In genomic region chr2:168450171-168450570, GRCh38 we compare ENCODE assay signal across 22 cellular contexts.
"Had no signal": no experiment of that assay in that cellular context is flagged by ENCODE, and none has a peak within 500 bp of the region (broad histone marks: within the 10 kb centered on the region; RNA-seq: fewer than 3 reads in every experiment).

No MANE protein-coding gene starts in this region.

- H3K36me3 ChIP-seq: adrenal gland, gastrocnemius medialis, prostate gland, right atrium auricular region, transverse colon, WERI-Rb-1 had no signal

- ATAC-seq: activated CD8-positive, alpha-beta memory T cell treated with anti-CD3 and anti-CD28 coated beads, Interleukin-2, amount 10 ng/mL, durations not matched to agents 7 days and 5 days; esophagus mucosa; gastrocnemius medialis; left lobe of liver had no signal

- H3K27ac ChIP-seq: adrenal gland, gastrocnemius medialis, prostate gland, right atrium auricular region, transverse colon, WERI-Rb-1 had no signal

- H3K4me1 Mint-ChIP-seq: activated CD8-positive, alpha-beta memory T cell treated with anti-CD3 and anti-CD28 coated beads, Interleukin-2, amount 10 ng/mL, durations not matched to agents 7 days and 5 days; neural crest cell had no signal

- H3K27me3 ChIP-seq: adrenal gland, gastrocnemius medialis, right atrium auricular region, transverse colon had no signal

- H3K4me3 Mint-ChIP-seq: activated CD8-positive, alpha-beta memory T cell treated with anti-CD3 and anti-CD28 coated beads, Interleukin-2, amount 10 ng/mL, durations not matched to agents 7 days and 5 days; neural crest cell had no signal

- H3K4me3 ChIP-seq: adrenal gland, gastrocnemius medialis, lung, prostate gland, right atrium auricular region, transverse colon had no signal

- H3K4me1 ChIP-seq: adrenal gland, gastrocnemius medialis, prostate gland, right atrium auricular region had no signal

- H3K27ac Mint-ChIP-seq: activated CD8-positive, alpha-beta memory T cell treated with anti-CD3 and anti-CD28 coated beads, Interleukin-2, amount 10 ng/mL, durations not matched to agents 7 days and 5 days had no signal

- DNase-seq: activated CD4-positive, alpha-beta T cell treated with anti-CD3 and anti-CD28 coated beads for 1 hour; activated CD4-positive, alpha-beta T cell treated with anti-CD3 and anti-CD28 coated beads, Interleukin-2, amount 50 U/mL, for 48 hours; activated CD8-positive, alpha-beta memory T cell treated with anti-CD3 and anti-CD28 coated beads, Interleukin-2, amount 10 ng/mL, durations not matched to agents 7 days and 5 days; activated naive CD4-positive, alpha-beta T cell; adrenal gland; cerebellar nuclear complex; cortex of kidney; gastrocnemius medialis; head of caudate nucleus; kidney; midbrain; stimulated activated CD4-positive, alpha-beta T cell treated with anti-CD3 and anti-CD28 coated beads, Interleukin-2, amount 100 ng/mL, for 24 hours; stimulated activated naive CD4-positive, alpha-beta T cell treated with Interleukin-2 at 50 U/mL for 16 hours; T-helper 1 cell; transverse colon; WERI-Rb-1 had no signal

- H3K9me3 ChIP-seq: adrenal gland, gastrocnemius medialis, prostate gland had no signal
